Comparison of ENCODE assay signal across 1 cellular context in the genomic region with DNA sequence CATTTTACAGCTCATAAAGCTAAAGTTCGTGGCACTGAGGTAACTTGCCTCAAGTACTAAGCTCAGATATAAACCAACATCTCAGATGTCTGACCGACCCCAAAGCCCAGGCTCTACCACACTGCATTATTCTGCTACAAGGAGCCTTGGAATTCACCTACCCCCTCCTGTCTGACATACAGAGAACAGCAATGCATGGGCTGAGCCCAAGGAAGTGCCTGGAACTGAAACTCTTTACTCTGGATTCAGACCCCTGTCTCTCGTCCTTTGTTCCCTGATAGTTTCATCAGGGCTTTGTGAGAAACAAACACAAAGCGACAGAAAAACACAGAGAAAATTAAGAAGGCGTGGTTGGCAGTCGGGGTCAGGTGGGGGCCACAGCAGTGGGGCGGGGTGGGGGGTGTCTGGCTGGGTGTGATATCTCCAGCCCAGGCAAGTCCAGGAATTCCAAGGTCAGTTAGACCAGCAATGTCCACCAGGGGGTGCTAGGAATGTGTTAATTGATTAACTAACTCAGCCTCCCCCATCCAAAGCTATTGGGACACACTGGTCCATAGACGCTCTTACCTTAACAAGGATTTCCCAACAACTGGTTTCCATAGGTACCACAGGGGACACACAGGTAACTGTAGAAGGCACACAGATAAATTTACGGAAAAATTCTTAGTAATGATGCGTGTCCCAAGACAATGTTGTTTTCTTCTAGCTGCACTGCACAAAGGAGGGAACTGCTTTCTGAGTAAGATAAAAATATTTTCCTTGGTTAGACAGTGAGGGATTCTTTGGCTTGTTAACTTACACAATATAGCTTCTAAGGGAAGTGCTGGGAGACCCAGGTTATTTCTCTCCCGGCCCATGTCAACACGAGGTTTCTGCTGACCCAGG.
TF ChIP-seq lines count a peak whose summit lies in the region.

No MANE protein-coding gene starts in this region.

TF ChIP-seq in HCT116, 20 proteins besides CTCF, POLR2A, EP300 and RAD21 (continued from another document):
- TF ChIP-seq, protein P1, sequence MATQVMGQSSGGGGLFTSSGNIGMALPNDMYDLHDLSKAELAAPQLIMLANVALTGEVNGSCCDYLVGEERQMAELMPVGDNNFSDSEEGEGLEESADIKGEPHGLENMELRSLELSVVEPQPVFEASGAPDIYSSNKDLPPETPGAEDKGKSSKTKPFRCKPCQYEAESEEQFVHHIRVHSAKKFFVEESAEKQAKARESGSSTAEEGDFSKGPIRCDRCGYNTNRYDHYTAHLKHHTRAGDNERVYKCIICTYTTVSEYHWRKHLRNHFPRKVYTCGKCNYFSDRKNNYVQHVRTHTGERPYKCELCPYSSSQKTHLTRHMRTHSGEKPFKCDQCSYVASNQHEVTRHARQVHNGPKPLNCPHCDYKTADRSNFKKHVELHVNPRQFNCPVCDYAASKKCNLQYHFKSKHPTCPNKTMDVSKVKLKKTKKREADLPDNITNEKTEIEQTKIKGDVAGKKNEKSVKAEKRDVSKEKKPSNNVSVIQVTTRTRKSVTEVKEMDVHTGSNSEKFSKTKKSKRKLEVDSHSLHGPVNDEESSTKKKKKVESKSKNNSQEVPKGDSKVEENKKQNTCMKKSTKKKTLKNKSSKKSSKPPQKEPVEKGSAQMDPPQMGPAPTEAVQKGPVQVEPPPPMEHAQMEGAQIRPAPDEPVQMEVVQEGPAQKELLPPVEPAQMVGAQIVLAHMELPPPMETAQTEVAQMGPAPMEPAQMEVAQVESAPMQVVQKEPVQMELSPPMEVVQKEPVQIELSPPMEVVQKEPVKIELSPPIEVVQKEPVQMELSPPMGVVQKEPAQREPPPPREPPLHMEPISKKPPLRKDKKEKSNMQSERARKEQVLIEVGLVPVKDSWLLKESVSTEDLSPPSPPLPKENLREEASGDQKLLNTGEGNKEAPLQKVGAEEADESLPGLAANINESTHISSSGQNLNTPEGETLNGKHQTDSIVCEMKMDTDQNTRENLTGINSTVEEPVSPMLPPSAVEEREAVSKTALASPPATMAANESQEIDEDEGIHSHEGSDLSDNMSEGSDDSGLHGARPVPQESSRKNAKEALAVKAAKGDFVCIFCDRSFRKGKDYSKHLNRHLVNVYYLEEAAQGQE (IDR thresholded peaks at IDR 0.05; ENCODE audit: low read depth) = no peak
- TF ChIP-seq, protein P2, sequence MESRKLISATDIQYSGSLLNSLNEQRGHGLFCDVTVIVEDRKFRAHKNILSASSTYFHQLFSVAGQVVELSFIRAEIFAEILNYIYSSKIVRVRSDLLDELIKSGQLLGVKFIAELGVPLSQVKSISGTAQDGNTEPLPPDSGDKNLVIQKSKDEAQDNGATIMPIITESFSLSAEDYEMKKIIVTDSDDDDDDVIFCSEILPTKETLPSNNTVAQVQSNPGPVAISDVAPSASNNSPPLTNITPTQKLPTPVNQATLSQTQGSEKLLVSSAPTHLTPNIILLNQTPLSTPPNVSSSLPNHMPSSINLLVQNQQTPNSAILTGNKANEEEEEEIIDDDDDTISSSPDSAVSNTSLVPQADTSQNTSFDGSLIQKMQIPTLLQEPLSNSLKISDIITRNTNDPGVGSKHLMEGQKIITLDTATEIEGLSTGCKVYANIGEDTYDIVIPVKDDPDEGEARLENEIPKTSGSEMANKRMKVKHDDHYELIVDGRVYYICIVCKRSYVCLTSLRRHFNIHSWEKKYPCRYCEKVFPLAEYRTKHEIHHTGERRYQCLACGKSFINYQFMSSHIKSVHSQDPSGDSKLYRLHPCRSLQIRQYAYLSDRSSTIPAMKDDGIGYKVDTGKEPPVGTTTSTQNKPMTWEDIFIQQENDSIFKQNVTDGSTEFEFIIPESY (IDR thresholded peaks at IDR 0.05; ENCODE audit: extremely low read depth, insufficient replicate concordance, low read length) = no peak
- TF ChIP-seq, protein P3, sequence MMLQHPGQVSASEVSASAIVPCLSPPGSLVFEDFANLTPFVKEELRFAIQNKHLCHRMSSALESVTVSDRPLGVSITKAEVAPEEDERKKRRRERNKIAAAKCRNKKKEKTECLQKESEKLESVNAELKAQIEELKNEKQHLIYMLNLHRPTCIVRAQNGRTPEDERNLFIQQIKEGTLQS (IDR thresholded peaks at IDR 0.05) = no peak
- TF ChIP-seq ZNF274 (IDR thresholded peaks at IDR 0.05; ENCODE audit: low read depth, low read length) (no peak), POLR2AphosphoS5 (IDR thresholded peaks at IDR 0.05; ENCODE audit: low read depth, low read length) (no peak), CEBPB (IDR thresholded peaks at IDR 0.05; ENCODE audit: low read depth) (no peak), EGR1 (IDR thresholded peaks at IDR 0.05; ENCODE audit: low read depth) (no peak), SRF (IDR thresholded peaks at IDR 0.05; ENCODE audit: low read depth) (no peak), EZH2 (IDR thresholded peaks at IDR 0.05) (no peak)
